8 cellular contexts compared by ENCODE assay signal in genomic region chr11:14520902-14521151, GRCh38. TPM values are rescaled to one million over a fixed set of nuclear protein-coding genes. Genes with fewer than 3 reads are reported as not detected.
DNase-seq lines count a peak whose midpoint lies in the region; ATAC-seq and TF ChIP-seq lines count a peak whose summit lies in the region.

No MANE protein-coding gene starts in this region.

- H3F3A ChIP-seq in Loucy (ENCODE audit: low read depth) (no peaks in the 10 kb centered on the region), neural cell (ENCODE audit: insufficient read depth, low read length, poor library complexity, severe bottlenecking) (no peaks in the 10 kb centered on the region)

- H3K9me2 ChIP-seq in Loucy (replicated peaks; ENCODE audit: low read depth, low read length): no peaks in the 10 kb centered on the region
- H3K9me2 ChIP-seq in neural cell (ENCODE audit: insufficient read depth, low read length): no peaks in the 10 kb centered on the region

- H3K27ac Mint-ChIP-seq in CD4-positive, CD25-positive, alpha-beta regulatory T cell: peak overlapping the region; percentile 95 to 99 (median 97)

- H3K9ac ChIP-seq in Loucy (ENCODE audit: low read depth, low read length, poor library complexity, severe bottlenecking) (peak overlapping the region; percentile 93), neural cell (ENCODE audit: low read length) (peak overlapping the region; percentile 85)

- H3K79me2 ChIP-seq in Loucy (ENCODE audit: insufficient read depth, low read length) (peaks cover 51% of the 10 kb centered on the region), neural cell (replicated peaks; ENCODE audit: insufficient read depth, low read length) (peaks cover 18% of the 10 kb centered on the region)

- ATAC-seq in CD4-positive, CD25-positive, alpha-beta regulatory T cell (ENCODE audit: low read depth in 2 of 2): no peak
- no peak for ATAC-seq in HG03354 (IDR thresholded peaks at IDR 0.05; ENCODE audit: poor library complexity, severe bottlenecking, unreplicated experiment)

- no peak for TF ChIP-seq RAD21 in neural cell (conservative IDR thresholded peaks at IDR 0.05)

- TF ChIP-seq CTCF in Loucy (conservative IDR thresholded peaks at IDR 0.05; ENCODE audit: low read length): no peak
- no peak for TF ChIP-seq CTCF in coronary artery (IDR thresholded peaks at IDR 0.05)
- no peak for TF ChIP-seq CTCF in neural cell (IDR thresholded peaks at IDR 0.05; ENCODE audit: poor library complexity, severe bottlenecking)

- no peak for TF ChIP-seq EP300 in neural cell (conservative IDR thresholded peaks at IDR 0.05; ENCODE audit: poor library complexity, severe bottlenecking)

- peaks cover 25 to 40% (median 31%) of the 10 kb centered on the region in 4 donors for H3K4me1 Mint-ChIP-seq in CD4-positive, CD25-positive, alpha-beta regulatory T cell

- no peak for DNase-seq in CD4-positive, CD25-positive, alpha-beta regulatory T cell
- DNase-seq in coronary artery (ENCODE audit: low spot score) (no peak), NOMO-1 (lab: John Stamatoyannopoulos, UW; ENCODE audit: unreplicated experiment in 2 of 2) (no peak), AG08395 (ENCODE audit: low spot score) (no peak), NCI-H1105 (lab: John Stamatoyannopoulos, UW) (no peak)

- H3K4me2 ChIP-seq in Loucy (ENCODE audit: low read depth, low read length, poor library complexity, severe bottlenecking): peak overlapping the region; percentile 54
- peak overlapping the region; percentile 67 for H3K4me2 ChIP-seq in neural cell (ENCODE audit: low read length)

- no peaks in the 10 kb centered on the region for H3K27me3 ChIP-seq in CD4-positive, CD25-positive, alpha-beta regulatory T cell (ENCODE audit: control insufficient read depth, insufficient read depth, low read length)
- H3K27me3 ChIP-seq in Loucy (ENCODE audit: insufficient read depth, low read length, poor library complexity, severe bottlenecking) (no peaks in the 10 kb centered on the region), neural cell (ENCODE audit: insufficient read depth, low read depth, low read length) (no peaks in the 10 kb centered on the region)

- H4K20me1 ChIP-seq in Loucy (ENCODE audit: insufficient read depth, low read length, poor library complexity, severe bottlenecking) (peaks cover 34% of the 10 kb centered on the region), neural cell (ENCODE audit: insufficient read depth) (no peaks in the 10 kb centered on the region)

- H3K4me3 ChIP-seq in CD4-positive, CD25-positive, alpha-beta regulatory T cell (ENCODE audit: low read depth, low read length): peak overlapping the region; percentile 93
- peak overlapping the region; percentile 97 for H3K4me3 ChIP-seq in Loucy (ENCODE audit: low read length, poor library complexity, severe bottlenecking)
- peak overlapping the region; percentile 79 for H3K4me3 ChIP-seq in coronary artery
- peak overlapping the region; percentile 75 for H3K4me3 ChIP-seq in neural cell (ENCODE audit: low read length)

- H3K27me3 Mint-ChIP-seq in CD4-positive, CD25-positive, alpha-beta regulatory T cell: no peaks in the 10 kb centered on the region

- peak overlapping the region; percentile 79 for H2AFZ ChIP-seq in Loucy (ENCODE audit: low read length)
- H2AFZ ChIP-seq in neural cell (ENCODE audit: low read depth, low read length): peak overlapping the region; percentile 61

- H3K4me1 ChIP-seq in CD4-positive, CD25-positive, alpha-beta regulatory T cell (ENCODE audit: control insufficient read depth, insufficient read depth, low read length, poor library complexity, severe bottlenecking): peaks cover 18% of the 10 kb centered on the region
- H3K4me1 ChIP-seq in Loucy (ENCODE audit: insufficient read depth, low read length, poor library complexity, severe bottlenecking): peaks cover 24% of the 10 kb centered on the region

- peaks cover 24% of the 10 kb centered on the region for H3K36me3 ChIP-seq in CD4-positive, CD25-positive, alpha-beta regulatory T cell (ENCODE audit: control insufficient read depth, insufficient read depth, low read length)
- H3K36me3 ChIP-seq in Loucy (ENCODE audit: insufficient read depth, low read length): peaks cover 14% of the 10 kb centered on the region
- peaks cover 4% of the 10 kb centered on the region for H3K36me3 ChIP-seq in neural cell (ENCODE audit: insufficient read depth, low read length)

- H3K4me3 Mint-ChIP-seq in CD4-positive, CD25-positive, alpha-beta regulatory T cell: peak overlapping the region; percentile 98 to 99 (median 98)

- peaks cover 17% of the 10 kb centered on the region for H3K36me3 Mint-ChIP-seq in CD4-positive, CD25-positive, alpha-beta regulatory T cell

- H3K27ac ChIP-seq in CD4-positive, CD25-positive, alpha-beta regulatory T cell (ENCODE audit: insufficient read depth, low read length, poor library complexity, severe bottlenecking): peak overlapping the region; percentile 91
- H3K27ac ChIP-seq in coronary artery (peak overlapping the region; percentile 44 to 92), neural cell (ENCODE audit: low read length) (peak overlapping the region; percentile 59)

- no peaks in the 10 kb centered on the region for H3K9me3 Mint-ChIP-seq in CD4-positive, CD25-positive, alpha-beta regulatory T cell

- H3K9me3 ChIP-seq in CD4-positive, CD25-positive, alpha-beta regulatory T cell (ENCODE audit: control insufficient read depth in 2 of 2, low read length in 2 of 2): no peaks in the 10 kb centered on the region
- H3K9me3 ChIP-seq in Loucy (ENCODE audit: insufficient read depth, low read depth, low read length): no peaks in the 10 kb centered on the region
- no peaks in the 10 kb centered on the region for H3K9me3 ChIP-seq in neural cell (ENCODE audit: low read length)

TF ChIP-seq in neural cell, 6 proteins besides CTCF, POLR2A, EP300 and RAD21:
- TF ChIP-seq TAF1 (IDR thresholded peaks at IDR 0.05; ENCODE audit: low read depth) (no peak), POLR2AphosphoS5 (IDR thresholded peaks at IDR 0.05) (no peak), MXI1 (conservative IDR thresholded peaks at IDR 0.05; ENCODE audit: poor library complexity, severe bottlenecking) (no peak), SMC3 (conservative IDR thresholded peaks at IDR 0.05; ENCODE audit: poor library complexity) (no peak), EZH2 (IDR thresholded peaks at IDR 0.05; ENCODE audit: borderline replicate concordance, insufficient read depth, low read length, poor library complexity, severe bottlenecking) (no peak)
- TF ChIP-seq, protein P1, sequence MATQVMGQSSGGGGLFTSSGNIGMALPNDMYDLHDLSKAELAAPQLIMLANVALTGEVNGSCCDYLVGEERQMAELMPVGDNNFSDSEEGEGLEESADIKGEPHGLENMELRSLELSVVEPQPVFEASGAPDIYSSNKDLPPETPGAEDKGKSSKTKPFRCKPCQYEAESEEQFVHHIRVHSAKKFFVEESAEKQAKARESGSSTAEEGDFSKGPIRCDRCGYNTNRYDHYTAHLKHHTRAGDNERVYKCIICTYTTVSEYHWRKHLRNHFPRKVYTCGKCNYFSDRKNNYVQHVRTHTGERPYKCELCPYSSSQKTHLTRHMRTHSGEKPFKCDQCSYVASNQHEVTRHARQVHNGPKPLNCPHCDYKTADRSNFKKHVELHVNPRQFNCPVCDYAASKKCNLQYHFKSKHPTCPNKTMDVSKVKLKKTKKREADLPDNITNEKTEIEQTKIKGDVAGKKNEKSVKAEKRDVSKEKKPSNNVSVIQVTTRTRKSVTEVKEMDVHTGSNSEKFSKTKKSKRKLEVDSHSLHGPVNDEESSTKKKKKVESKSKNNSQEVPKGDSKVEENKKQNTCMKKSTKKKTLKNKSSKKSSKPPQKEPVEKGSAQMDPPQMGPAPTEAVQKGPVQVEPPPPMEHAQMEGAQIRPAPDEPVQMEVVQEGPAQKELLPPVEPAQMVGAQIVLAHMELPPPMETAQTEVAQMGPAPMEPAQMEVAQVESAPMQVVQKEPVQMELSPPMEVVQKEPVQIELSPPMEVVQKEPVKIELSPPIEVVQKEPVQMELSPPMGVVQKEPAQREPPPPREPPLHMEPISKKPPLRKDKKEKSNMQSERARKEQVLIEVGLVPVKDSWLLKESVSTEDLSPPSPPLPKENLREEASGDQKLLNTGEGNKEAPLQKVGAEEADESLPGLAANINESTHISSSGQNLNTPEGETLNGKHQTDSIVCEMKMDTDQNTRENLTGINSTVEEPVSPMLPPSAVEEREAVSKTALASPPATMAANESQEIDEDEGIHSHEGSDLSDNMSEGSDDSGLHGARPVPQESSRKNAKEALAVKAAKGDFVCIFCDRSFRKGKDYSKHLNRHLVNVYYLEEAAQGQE (IDR thresholded peaks at IDR 0.05; ENCODE audit: borderline replicate concordance): no peak

RNA-seq across cellular contexts. Expression of gene PSMA1, which starts 0.6 kb away (rescaled TPM):
- total RNA-seq in CD4-positive, CD25-positive, alpha-beta regulatory T cell: 190 TPM
- polyA plus RNA-seq in CD4-positive, CD25-positive, alpha-beta regulatory T cell: 100 to 1,000 TPM; 163 to 224 (median 195) TPM
- polyA plus RNA-seq in neural cell: 283 and 322 TPM in 2 replicates
- polyA minus RNA-seq in neural cell: 133 and 139 TPM in 2 replicates

RNA-seq across cellular contexts. Expression of gene COPB1, which starts 21.2 kb away (rescaled TPM):
- 66.1 TPM for total RNA-seq in CD4-positive, CD25-positive, alpha-beta regulatory T cell
- 10 to 100 TPM; 70.3 to 94.9 (median 80.4) TPM for polyA plus RNA-seq in CD4-positive, CD25-positive, alpha-beta regulatory T cell
- 140 and 157 TPM in 2 replicates for polyA plus RNA-seq in neural cell
- 221 TPM in 2 replicates for polyA minus RNA-seq in neural cell
